Comparison of ENCODE assay signal across 19 cellular contexts in the genomic region with DNA sequence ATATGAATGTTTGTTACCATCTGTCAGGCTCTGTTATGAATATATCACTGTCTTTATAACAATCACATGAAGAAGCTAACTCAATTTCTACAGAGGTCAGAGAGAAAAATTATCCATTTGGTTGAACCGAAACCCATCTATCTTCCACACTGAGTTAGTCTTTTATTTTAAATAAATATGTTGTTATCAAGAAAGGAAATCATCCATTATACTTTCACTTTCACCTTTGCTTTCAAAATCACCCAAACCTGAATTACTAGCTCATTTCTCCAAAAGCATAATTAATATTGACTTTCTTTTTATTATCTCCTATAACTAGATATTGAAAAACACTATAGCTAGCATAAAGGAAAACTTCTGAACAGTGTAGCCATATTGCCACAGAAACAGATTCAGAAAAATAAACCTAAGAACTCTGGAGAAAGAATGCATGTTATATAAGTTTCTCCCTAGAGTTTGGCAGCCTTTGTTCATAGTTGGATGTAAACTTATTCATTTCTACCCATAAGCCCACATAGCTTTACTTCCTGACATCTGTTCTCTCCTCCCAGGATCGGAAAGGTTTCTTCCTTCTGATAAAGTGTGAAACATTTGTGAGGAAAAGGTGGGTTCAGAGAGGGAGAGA.
A peak's percentile ranks its signal among the peaks of the same experiment; 100 is the strongest.
DNase-seq lines count a peak whose midpoint lies in the region; ATAC-seq and TF ChIP-seq lines count a peak whose summit lies in the region.
"Had no signal": no experiment of that assay in that cellular context is flagged by ENCODE, and none has a peak within 500 bp of the region (broad histone marks: within the 10 kb centered on the region; RNA-seq: fewer than 3 reads in every experiment).

No MANE protein-coding gene starts in this region.

- H3K9me3 ChIP-seq in CD4-positive, alpha-beta memory T cell (ENCODE audit: control insufficient read depth in 1 of 2, low read length in 2 of 2): no peaks in the 10 kb centered on the region
- H3K9me3 ChIP-seq in Karpas-422 (ENCODE audit: low read length) (no peaks in the 10 kb centered on the region), testis (no peaks in the 10 kb centered on the region)
- H3K9me3 ChIP-seq: esophagus muscularis mucosa had no signal

- no peak overlapping the region for H3K4me3 ChIP-seq in CD4-positive, alpha-beta memory T cell (ENCODE audit: low read length in 2 of 2)
- H3K4me3 ChIP-seq in Karpas-422 (ENCODE audit: low read length) (no peak overlapping the region), choroid plexus epithelial cell (ENCODE audit: low read depth, low read length) (no peak overlapping the region), testis (no peak overlapping the region)
- H3K4me3 ChIP-seq: dorsolateral prefrontal cortex, esophagus muscularis mucosa had no signal

- H3K9ac ChIP-seq in Karpas-422 (ENCODE audit: low read length): no peak overlapping the region

- H3K4me3 Mint-ChIP-seq in CD4-positive, alpha-beta memory T cell: peak overlapping the region; percentile 55 to 78 (median 68)
- H3K4me3 Mint-ChIP-seq in natural killer cell treated with Interleukin-12 subunit alpha and Interleukin-12 subunit beta and Interleukin-15 and Interleukin-18, amount 100 ng/mL, for 72 hours: peak overlapping the region; percentile 21
- H3K4me3 Mint-ChIP-seq in stimulated activated memory B cell treated with anti-CD40 and anti-IgM and Interleukin-4, amounts not matched to agents 10 μg/mL and 1 μg/mL and 100 μg/mL, for 72 hours: no peak overlapping the region
- H3K4me3 Mint-ChIP-seq in activated T-helper 2 cell treated with anti-CD3 and anti-CD28 coated beads, Interferon-gamma antibody, Interleukin-2, Interleukin-4, amounts not matched to agents 10 μg/mL and 5 μg/mL and 100 μg/mL, durations not matched to agents 14 hours and 24 hours and 36 hours (ENCODE audit: low read depth): no peak overlapping the region
- H3K4me3 Mint-ChIP-seq: activated CD4-positive, alpha-beta T cell treated with anti-CD3 and anti-CD28 coated beads, Interleukin-2, amount 10 ng/mL, durations not matched to agents 24 days and 14 days had no signal

- peaks cover 21 to 40% (median 23%) of the 10 kb centered on the region in 4 donors for H3K4me1 Mint-ChIP-seq in CD4-positive, alpha-beta memory T cell
- peaks cover 22 to 31% of the 10 kb centered on the region in 2 donors for H3K4me1 Mint-ChIP-seq in natural killer cell treated with Interleukin-12 subunit alpha and Interleukin-12 subunit beta and Interleukin-15 and Interleukin-18, amount 100 ng/mL, for 72 hours (ENCODE audit: low read depth in 2 of 2)
- peaks cover 9% of the 10 kb centered on the region for H3K4me1 Mint-ChIP-seq in stimulated activated memory B cell treated with anti-CD40 and anti-IgM and Interleukin-4, amounts not matched to agents 10 μg/mL and 1 μg/mL and 100 μg/mL, for 72 hours
- peaks cover 13% of the 10 kb centered on the region for H3K4me1 Mint-ChIP-seq in activated T-helper 2 cell treated with anti-CD3 and anti-CD28 coated beads, Interferon-gamma antibody, Interleukin-2, Interleukin-4, amounts not matched to agents 10 μg/mL and 5 μg/mL and 100 μg/mL, durations not matched to agents 14 hours and 24 hours and 36 hours (ENCODE audit: low read depth)

- intact Hi-C loops in CD4-positive, alpha-beta memory T cell (cut with micrococcal nuclease): no loop called here
- intact Hi-C loops in testis (cut with DNase I; ENCODE audit: low total_unique reads): no loop called here
- intact Hi-C loops in activated T-helper 2 cell treated with anti-CD3 and anti-CD28 coated beads, Interferon-gamma antibody, Interleukin-2, Interleukin-4, amounts not matched to agents 10 μg/mL and 5 μg/mL and 100 μg/mL, durations not matched to agents 14 hours and 24 hours and 36 hours (cut with micrococcal nuclease): no loop called here

- CTCF ChIA-PET in CD4-positive, alpha-beta memory T cell (lab: Charles Lee; ENCODE audit: partially characterized antibody): no interaction called here

- peaks cover 0 to 2% (median 0%) of the 10 kb centered on the region in 8 donors for H3K9me3 Mint-ChIP-seq in CD4-positive, alpha-beta memory T cell
- H3K9me3 Mint-ChIP-seq in natural killer cell treated with Interleukin-12 subunit alpha and Interleukin-12 subunit beta and Interleukin-15 and Interleukin-18, amount 100 ng/mL, for 72 hours: no peaks in the 10 kb centered on the region
- H3K9me3 Mint-ChIP-seq in stimulated activated memory B cell treated with anti-CD40 and anti-IgM and Interleukin-4, amounts not matched to agents 10 μg/mL and 1 μg/mL and 100 μg/mL, for 72 hours: no peaks in the 10 kb centered on the region
- H3K9me3 Mint-ChIP-seq in activated T-helper 2 cell treated with anti-CD3 and anti-CD28 coated beads, Interferon-gamma antibody, Interleukin-2, Interleukin-4, amounts not matched to agents 10 μg/mL and 5 μg/mL and 100 μg/mL, durations not matched to agents 14 hours and 24 hours and 36 hours: no peaks in the 10 kb centered on the region
- H3K9me3 Mint-ChIP-seq: activated CD4-positive, alpha-beta T cell treated with anti-CD3 and anti-CD28 coated beads, Interleukin-2, amount 10 ng/mL, durations not matched to agents 24 days and 14 days had no signal

- no peaks in the 10 kb centered on the region for H3K79me2 ChIP-seq in Karpas-422 (ENCODE audit: low read length)

- POLR2A ChIA-PET in CD4-positive, alpha-beta memory T cell (lab: Charles Lee; ENCODE audit: partially characterized antibody): no interaction called here

- H4K20me1 ChIP-seq in Karpas-422 (ENCODE audit: insufficient read depth, low read depth, low read length): no peaks in the 10 kb centered on the region

- peaks cover 19% of the 10 kb centered on the region for H3K4me1 ChIP-seq in CD4-positive, alpha-beta memory T cell (ENCODE audit: insufficient read depth, low read length)
- H3K4me1 ChIP-seq in Karpas-422 (ENCODE audit: low read length): no peaks in the 10 kb centered on the region
- no peaks in the 10 kb centered on the region for H3K4me1 ChIP-seq in testis

- H3K27ac ChIP-seq in CD4-positive, alpha-beta memory T cell (ENCODE audit: low read depth, low read length): no peak overlapping the region
- no peak overlapping the region for H3K27ac ChIP-seq in Karpas-422 (ENCODE audit: low read length)
- H3K27ac ChIP-seq in testis: no peak overlapping the region
- H3K27ac ChIP-seq: brain microvascular endothelial cell, esophagus muscularis mucosa had no signal

- peak overlapping the region in 6 of 7 donors; percentile 13 to 86 (median 82) for H3K27ac Mint-ChIP-seq in CD4-positive, alpha-beta memory T cell
- H3K27ac Mint-ChIP-seq in natural killer cell treated with Interleukin-12 subunit alpha and Interleukin-12 subunit beta and Interleukin-15 and Interleukin-18, amount 100 ng/mL, for 72 hours: peak overlapping the region; percentile 34 to 78
- H3K27ac Mint-ChIP-seq in stimulated activated memory B cell treated with anti-CD40 and anti-IgM and Interleukin-4, amounts not matched to agents 10 μg/mL and 1 μg/mL and 100 μg/mL, for 72 hours: no peak overlapping the region
- no peak overlapping the region for H3K27ac Mint-ChIP-seq in activated T-helper 2 cell treated with anti-CD3 and anti-CD28 coated beads, Interferon-gamma antibody, Interleukin-2, Interleukin-4, amounts not matched to agents 10 μg/mL and 5 μg/mL and 100 μg/mL, durations not matched to agents 14 hours and 24 hours and 36 hours
- H3K27ac Mint-ChIP-seq: activated CD4-positive, alpha-beta T cell treated with anti-CD3 and anti-CD28 coated beads, Interleukin-2, amount 10 ng/mL, durations not matched to agents 24 days and 14 days had no signal

- H3K27me3 Mint-ChIP-seq in CD4-positive, alpha-beta memory T cell: no peaks in the 10 kb centered on the region
- H3K27me3 Mint-ChIP-seq in natural killer cell treated with Interleukin-12 subunit alpha and Interleukin-12 subunit beta and Interleukin-15 and Interleukin-18, amount 100 ng/mL, for 72 hours: no peaks in the 10 kb centered on the region
- no peaks in the 10 kb centered on the region for H3K27me3 Mint-ChIP-seq in stimulated activated memory B cell treated with anti-CD40 and anti-IgM and Interleukin-4, amounts not matched to agents 10 μg/mL and 1 μg/mL and 100 μg/mL, for 72 hours
- peaks cover 21% of the 10 kb centered on the region for H3K27me3 Mint-ChIP-seq in activated T-helper 2 cell treated with anti-CD3 and anti-CD28 coated beads, Interferon-gamma antibody, Interleukin-2, Interleukin-4, amounts not matched to agents 10 μg/mL and 5 μg/mL and 100 μg/mL, durations not matched to agents 14 hours and 24 hours and 36 hours (ENCODE audit: low read depth)
- H3K27me3 Mint-ChIP-seq: activated CD4-positive, alpha-beta T cell treated with anti-CD3 and anti-CD28 coated beads, Interleukin-2, amount 10 ng/mL, durations not matched to agents 24 days and 14 days had no signal

- no peak for ATAC-seq in natural killer cell treated with Interleukin-12 subunit alpha and Interleukin-12 subunit beta and Interleukin-15 and Interleukin-18, amount 100 ng/mL, for 72 hours
- no peak for ATAC-seq in stimulated activated memory B cell treated with anti-CD40 and anti-IgM and Interleukin-4, amounts not matched to agents 10 μg/mL and 1 μg/mL and 100 μg/mL, for 72 hours
- ATAC-seq: left ventricle myocardium superior had no signal

- 56 to 71% methylated on average over 2 of the region's 2 CpGs for WGBS in testis, 2 donors

- 0 out of 2 replicates have a peak overlapping the region, but pooled peaks have one; percentile 14 for H2AFZ ChIP-seq in Karpas-422 (ENCODE audit: low read length)

- H3K27me3 ChIP-seq in CD4-positive, alpha-beta memory T cell (ENCODE audit: insufficient read depth, low read length): no peaks in the 10 kb centered on the region
- no peaks in the 10 kb centered on the region for H3K27me3 ChIP-seq in Karpas-422 (ENCODE audit: low read length)
- H3K27me3 ChIP-seq in testis: no peaks in the 10 kb centered on the region
- H3K27me3 ChIP-seq: brain microvascular endothelial cell, dorsolateral prefrontal cortex, esophagus muscularis mucosa had no signal

- H3K4me2 ChIP-seq in Karpas-422 (ENCODE audit: low read depth, low read length, poor library complexity, severe bottlenecking): no peak overlapping the region

- no peak for TF ChIP-seq CTCF in choroid plexus epithelial cell (conservative IDR thresholded peaks at IDR 0.05; ENCODE audit: low read depth, low read length)
- TF ChIP-seq CTCF in testis (IDR thresholded peaks at IDR 0.05): no peak

- no peaks in the 10 kb centered on the region for H3K36me3 ChIP-seq in CD4-positive, alpha-beta memory T cell (ENCODE audit: insufficient read depth, low read length)
- H3K36me3 ChIP-seq in Karpas-422 (ENCODE audit: insufficient read depth, low read length) (no peaks in the 10 kb centered on the region), testis (ENCODE audit: low read depth, missing control alignments) (no peaks in the 10 kb centered on the region)
- H3K36me3 ChIP-seq: brain microvascular endothelial cell, esophagus muscularis mucosa had no signal

- H3K9me2 ChIP-seq in Karpas-422 (replicated peaks; ENCODE audit: insufficient read depth, low read length): no peaks in the 10 kb centered on the region

- no peaks in the 10 kb centered on the region for H3K36me3 Mint-ChIP-seq in CD4-positive, alpha-beta memory T cell
- no peaks in the 10 kb centered on the region for H3K36me3 Mint-ChIP-seq in natural killer cell treated with Interleukin-12 subunit alpha and Interleukin-12 subunit beta and Interleukin-15 and Interleukin-18, amount 100 ng/mL, for 72 hours
- no peaks in the 10 kb centered on the region for H3K36me3 Mint-ChIP-seq in stimulated activated memory B cell treated with anti-CD40 and anti-IgM and Interleukin-4, amounts not matched to agents 10 μg/mL and 1 μg/mL and 100 μg/mL, for 72 hours
- H3K36me3 Mint-ChIP-seq in activated T-helper 2 cell treated with anti-CD3 and anti-CD28 coated beads, Interferon-gamma antibody, Interleukin-2, Interleukin-4, amounts not matched to agents 10 μg/mL and 5 μg/mL and 100 μg/mL, durations not matched to agents 14 hours and 24 hours and 36 hours (ENCODE audit: low read depth): no peaks in the 10 kb centered on the region

- no peak for TF ChIP-seq POLR2A in testis (IDR thresholded peaks at IDR 0.05)

- peak in 2 of 5 donors; percentile 1 to 4 for DNase-seq in CD4-positive, alpha-beta memory T cell
- DNase-seq in Karpas-422 (no peak), choroid plexus epithelial cell (ENCODE audit: low read depth) (peak; percentile 2), dedifferentiated amniotic fluid mesenchymal stem cell (ENCODE audit: extremely low spot score) (no peak), testis (no peak)
- no peak for DNase-seq in natural killer cell treated with Interleukin-12 subunit alpha and Interleukin-12 subunit beta and Interleukin-15 and Interleukin-18, amount 100 ng/mL, for 72 hours (ENCODE audit: low spot score)
- no peak for DNase-seq in activated T-helper 2 cell treated with anti-CD3 and anti-CD28 coated beads, Interferon-gamma antibody, Interleukin-2, Interleukin-4, amounts not matched to agents 10 μg/mL and 5 μg/mL and 100 μg/mL, durations not matched to agents 14 hours and 24 hours and 36 hours (ENCODE audit: low spot score)
- DNase-seq: activated CD4-positive, alpha-beta T cell treated with anti-CD3 and anti-CD28 coated beads, Interleukin-2, amount 10 ng/mL, durations not matched to agents 24 days and 14 days; activated naive CD4-positive, alpha-beta T cell treated with anti-CD3 and anti-CD28 coated beads, Interleukin-2, amount 50 U/mL, for 16 hours; brain microvascular endothelial cell; DMS79 treated with DMSO at 0.1 percent for 48 hours; dorsolateral prefrontal cortex; left ventricle myocardium superior; NCI-H187 treated with DMSO at 0.1 percent for 48 hours; NCI-H345; posterior cingulate gyrus; stimulated activated CD4-positive, alpha-beta T cell treated with anti-CD3 and anti-CD28 coated beads, Interleukin-2, amount 100 ng/mL, for 48 hours had no signal

Comparison
In these comparisons a context has a peak if more than half of its experiments do, and no peak if none do; other contexts are left out.
1. H3K27ac Mint-ChIP-seq: peak in CD4-positive, alpha-beta memory T cell (6 of 7) and natural killer cell treated with Interleukin-12 subunit alpha and Interleukin-12 subunit beta and Interleukin-15 and Interleukin-18, amount 100 ng/mL, for 72 hours (2 of 2); none in stimulated activated memory B cell treated with anti-CD40 and anti-IgM and Interleukin-4, amounts not matched to agents 10 μg/mL and 1 μg/mL and 100 μg/mL, for 72 hours (single experiment) and activated T-helper 2 cell treated with anti-CD3 and anti-CD28 coated beads, Interferon-gamma antibody, Interleukin-2, Interleukin-4, amounts not matched to agents 10 μg/mL and 5 μg/mL and 100 μg/mL, durations not matched to agents 14 hours and 24 hours and 36 hours (single experiment).
2. H3K4me3 Mint-ChIP-seq: peak in CD4-positive, alpha-beta memory T cell (8 of 8) and natural killer cell treated with Interleukin-12 subunit alpha and Interleukin-12 subunit beta and Interleukin-15 and Interleukin-18, amount 100 ng/mL, for 72 hours (single experiment); none in stimulated activated memory B cell treated with anti-CD40 and anti-IgM and Interleukin-4, amounts not matched to agents 10 μg/mL and 1 μg/mL and 100 μg/mL, for 72 hours (single experiment) and activated T-helper 2 cell treated with anti-CD3 and anti-CD28 coated beads, Interferon-gamma antibody, Interleukin-2, Interleukin-4, amounts not matched to agents 10 μg/mL and 5 μg/mL and 100 μg/mL, durations not matched to agents 14 hours and 24 hours and 36 hours (single experiment).